8 cellular contexts compared by ENCODE assay signal in the genomic region with DNA sequence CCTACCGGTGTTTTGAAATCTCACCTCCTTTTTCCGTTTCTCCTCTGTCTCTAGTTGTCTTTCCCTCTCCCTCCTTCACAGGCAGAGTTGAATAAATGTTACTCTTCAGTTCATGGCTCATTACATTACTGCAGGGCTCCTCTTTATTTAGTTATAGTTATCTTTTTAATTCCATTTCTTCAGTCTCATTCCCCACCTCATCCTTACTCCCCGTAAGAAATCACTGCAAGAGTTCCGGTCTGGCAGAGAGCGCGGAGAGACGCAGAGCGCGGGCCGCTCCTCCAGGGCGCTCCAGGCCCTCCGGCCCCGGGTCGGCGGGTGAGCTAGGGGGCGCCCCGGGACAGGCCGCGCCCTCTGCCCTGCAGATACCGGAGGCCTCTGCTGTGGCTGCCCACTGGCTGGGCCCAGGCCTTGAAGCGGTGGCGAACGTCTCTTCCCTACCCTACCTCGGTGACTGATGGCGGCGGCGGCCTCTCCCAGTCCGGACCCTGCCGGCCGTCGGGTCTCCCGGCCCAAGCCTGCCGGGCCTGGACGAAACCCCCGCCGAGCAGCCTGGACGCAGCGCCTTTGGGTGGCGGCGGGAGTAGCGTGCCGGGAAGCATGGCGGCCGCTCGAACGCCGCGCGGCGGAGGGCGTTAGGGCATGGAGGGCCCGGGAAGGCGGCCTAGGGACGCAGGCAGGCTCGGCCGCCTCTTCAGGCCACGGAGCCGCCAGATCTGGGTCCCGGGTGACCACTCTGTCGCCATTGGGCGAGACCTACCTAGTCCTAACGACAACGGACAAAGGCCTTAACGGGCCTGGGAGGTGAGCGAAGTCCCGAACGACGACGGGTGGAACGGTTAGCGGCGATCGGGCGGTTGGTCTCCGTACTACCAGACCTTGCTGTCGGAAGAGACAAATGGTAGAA. TPM values are rescaled to one million over a fixed set of nuclear protein-coding genes. Genes with fewer than 3 reads are reported as not detected.
DNase-seq lines count a peak whose midpoint lies in the region; ATAC-seq, FAIRE-seq and TF ChIP-seq lines count a peak whose summit lies in the region.

No MANE protein-coding gene starts in this region.

- H3K79me2 ChIP-seq in SU-DHL-6 (ENCODE audit: insufficient read depth, low read length), result no peaks in the 10 kb centered on the region

- no peak for FAIRE-seq in urothelium cell line (lab: Jason Lieb, UNC)

- ATAC-seq in GM21367 (IDR thresholded peaks at IDR 0.05; ENCODE audit: unreplicated experiment) (peak; percentile 68), left ventricle myocardium superior (peak; percentile 95), psoas muscle (peak; percentile 92 to 94 (median 93))

- H3K36me3 ChIP-seq in HUES48 (ENCODE audit: control insufficient read depth, insufficient read depth, low read length), result no peaks in the 10 kb centered on the region
- no peaks in the 10 kb centered on the region for H3K36me3 ChIP-seq in SU-DHL-6 (ENCODE audit: low read length)
- H3K36me3 ChIP-seq in psoas muscle (ENCODE audit: insufficient read depth in 1 of 2, low read depth in 1 of 2), result no peaks in the 10 kb centered on the region

- H3K9ac ChIP-seq in HUES48 (ENCODE audit: low read depth, low read length), result peak overlapping the region; percentile 93
- H3K9ac ChIP-seq in SU-DHL-6 (ENCODE audit: low read length), result peak overlapping the region; percentile 48

- peaks cover 15% of the 10 kb centered on the region for H3F3A ChIP-seq in SU-DHL-6 (ENCODE audit: insufficient read depth)

- H3K4me1 ChIP-seq in HUES48 (ENCODE audit: control insufficient read depth, insufficient read depth, low read length) (peaks cover 19% of the 10 kb centered on the region; the same call in 1 of the 2 replicates), psoas muscle (peaks cover 26% of the 10 kb centered on the region)

- peak overlapping the region; percentile 89 for H3K27ac ChIP-seq in HUES48 (ENCODE audit: low read depth, low read length)
- H3K27ac ChIP-seq in SU-DHL-6 (ENCODE audit: low read depth, low read length), result peak overlapping the region; percentile 40
- H3K27ac ChIP-seq in psoas muscle, result peak overlapping the region; percentile 90

- H3K9me3 ChIP-seq in HUES48 (ENCODE audit: control insufficient read depth, insufficient read depth, low read length) (no peaks in the 10 kb centered on the region), SU-DHL-6 (ENCODE audit: insufficient read depth, low read length) (no peaks in the 10 kb centered on the region), psoas muscle (no peaks in the 10 kb centered on the region)

- peak overlapping the region; percentile 100 for H3K4me3 ChIP-seq in HUES48 (ENCODE audit: low read depth, low read length)
- peak overlapping the region; percentile 51 for H3K4me3 ChIP-seq in SU-DHL-6 (ENCODE audit: insufficient read depth, low read length, poor library complexity, severe bottlenecking)
- peak overlapping the region; percentile 66 for H3K4me3 ChIP-seq in psoas muscle

- in situ Hi-C loops in Caki2 (cut with HindIII; ENCODE audit: low pct_unique_long_range_greater_than_20kb, low sequenced_read_pairs), result no loop called here

- peak overlapping the region; percentile 69 for H3K4me2 ChIP-seq in SU-DHL-6 (ENCODE audit: low read depth, low read length, poor library complexity, severe bottlenecking)

- no peaks in the 10 kb centered on the region for H4K20me1 ChIP-seq in SU-DHL-6 (ENCODE audit: low read depth, low read length)

- no peaks in the 10 kb centered on the region for H3K27me3 ChIP-seq in HUES48 (ENCODE audit: control insufficient read depth, insufficient read depth, low read length)
- no peaks in the 10 kb centered on the region for H3K27me3 ChIP-seq in SU-DHL-6 (ENCODE audit: low read length)
- H3K27me3 ChIP-seq in psoas muscle (ENCODE audit: insufficient read depth in 3 of 3, low read length in 2 of 3), result no peaks in the 10 kb centered on the region

- peak; percentile 69 for TF ChIP-seq CTCF in SU-DHL-6 (IDR thresholded peaks at IDR 0.05; ENCODE audit: insufficient read depth, low read length, poor library complexity, severe bottlenecking)
- peak; percentile 39 for TF ChIP-seq CTCF in psoas muscle (IDR thresholded peaks at IDR 0.05)

- no peaks in the 10 kb centered on the region for H3K9me2 ChIP-seq in SU-DHL-6 (replicated peaks; ENCODE audit: insufficient read depth, low read length)

- intact Hi-C loops in left ventricle myocardium superior (cut with micrococcal nuclease), result no loop called here
- intact Hi-C loops in psoas muscle (cut with DNase I), result loop anchor here in 1 of 2 donors (1.0 kb wide), 1 partner anchor 30 kb away; no protein-coding TSS in a partner anchor

- 4 to 7% (median 6%) methylated on average over 73 to 76 of the region's 76 CpGs for WGBS in psoas muscle, 3 donors

- DNase-seq in Caki2 (ENCODE audit: low read depth) (peak; percentile 83), amniotic epithelial cell (ENCODE audit: low read depth) (peak; percentile 82), left ventricle myocardium superior (peak; percentile 93), psoas muscle (peak; percentile 89 to 93), urothelium cell line (ENCODE audit: low spot score) (peak; percentile 65)

- H2AFZ ChIP-seq in SU-DHL-6 (ENCODE audit: low read depth, low read length, severe bottlenecking), result peak overlapping the region; percentile 91

RNA-seq across cellular contexts. Expression of a gene that starts 16.4 kb away (rescaled TPM):
- total RNA-seq in Caki2 (2014; rRNA removed; shearing (Covaris generic); ENCODE audit: low replicate concordance), result 136 and 165 TPM in 2 replicates
- 25.3 TPM for total RNA-seq in left ventricle myocardium superior
- 10 to 100 TPM; 18.5 to 38.4 (median 27.8) TPM for total RNA-seq in psoas muscle
- 10 to 100 TPM; 15.5 to 63.9 (median 43.9) TPM for polyA plus RNA-seq in psoas muscle

RNA-seq across cellular contexts. Expression of a gene that starts 21.6 kb away (rescaled TPM):
- total RNA-seq in Caki2 (2014; rRNA removed; shearing (Covaris generic); ENCODE audit: low replicate concordance), result 0.47 TPM in 1 of 2 replicates, not detected in the other
- total RNA-seq in left ventricle myocardium superior (not detected), psoas muscle (not detected)
- polyA plus RNA-seq in psoas muscle, result not detected

Comparison
In these comparisons a context has a peak if more than half of its experiments do, and no peak if none do; other contexts are left out.
1. Peak in every context shown above with its lines: DNase-seq, ATAC-seq, H3K4me3 ChIP-seq and H3K27ac ChIP-seq.
2. H3K27ac ChIP-seq: peak in every context shown above with its lines; median percentile 90 in psoas muscle; 89 in HUES48; 40 in SU-DHL-6.